ENCODE assay signal across 1 cellular context in the genomic region with DNA sequence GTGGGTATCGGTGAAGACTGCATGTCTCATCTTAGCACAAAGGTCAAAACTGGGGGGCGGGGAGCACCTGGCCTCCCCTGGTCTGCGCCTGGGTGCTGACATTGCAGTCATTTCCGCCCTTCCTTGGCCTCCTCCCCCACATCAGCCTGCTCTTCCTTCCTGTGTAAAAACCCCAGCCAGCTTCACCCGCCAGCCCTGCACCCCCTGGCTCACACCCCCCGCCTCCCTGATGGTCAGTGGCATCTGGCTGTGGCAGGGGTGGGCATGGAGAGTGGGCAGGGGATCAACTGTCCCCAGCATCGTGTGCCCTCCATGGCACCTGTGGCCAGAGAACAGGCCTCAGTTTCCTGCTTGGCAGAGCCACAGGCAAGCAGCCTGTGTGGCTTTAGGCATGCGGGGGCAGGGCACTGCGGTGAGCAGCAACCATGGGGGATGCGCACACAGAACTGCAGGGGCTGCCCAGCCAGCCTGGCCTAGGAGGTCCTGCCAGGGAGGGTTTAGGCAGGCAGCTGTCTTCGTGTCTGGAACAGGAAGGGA.
A peak's percentile ranks its signal among the peaks of the same experiment; 100 is the strongest.
TF ChIP-seq lines count a peak whose summit lies in the region.

No MANE protein-coding gene starts in this region.

TF ChIP-seq in GM12878, 131 proteins besides CTCF, POLR2A, EP300 and RAD21 (continued from another document and continues in another):
- TF ChIP-seq, protein P1, sequence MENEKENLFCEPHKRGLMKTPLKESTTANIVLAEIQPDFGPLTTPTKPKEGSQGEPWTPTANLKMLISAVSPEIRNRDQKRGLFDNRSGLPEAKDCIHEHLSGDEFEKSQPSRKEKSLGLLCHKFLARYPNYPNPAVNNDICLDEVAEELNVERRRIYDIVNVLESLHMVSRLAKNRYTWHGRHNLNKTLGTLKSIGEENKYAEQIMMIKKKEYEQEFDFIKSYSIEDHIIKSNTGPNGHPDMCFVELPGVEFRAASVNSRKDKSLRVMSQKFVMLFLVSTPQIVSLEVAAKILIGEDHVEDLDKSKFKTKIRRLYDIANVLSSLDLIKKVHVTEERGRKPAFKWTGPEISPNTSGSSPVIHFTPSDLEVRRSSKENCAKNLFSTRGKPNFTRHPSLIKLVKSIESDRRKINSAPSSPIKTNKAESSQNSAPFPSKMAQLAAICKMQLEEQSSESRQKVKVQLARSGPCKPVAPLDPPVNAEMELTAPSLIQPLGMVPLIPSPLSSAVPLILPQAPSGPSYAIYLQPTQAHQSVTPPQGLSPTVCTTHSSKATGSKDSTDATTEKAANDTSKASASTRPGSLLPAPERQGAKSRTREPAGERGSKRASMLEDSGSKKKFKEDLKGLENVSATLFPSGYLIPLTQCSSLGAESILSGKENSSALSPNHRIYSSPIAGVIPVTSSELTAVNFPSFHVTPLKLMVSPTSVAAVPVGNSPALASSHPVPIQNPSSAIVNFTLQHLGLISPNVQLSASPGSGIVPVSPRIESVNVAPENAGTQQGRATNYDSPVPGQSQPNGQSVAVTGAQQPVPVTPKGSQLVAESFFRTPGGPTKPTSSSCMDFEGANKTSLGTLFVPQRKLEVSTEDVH (IDR thresholded peaks at IDR 0.05; ENCODE audit: low read depth, partially characterized antibody), result no peak
- TF ChIP-seq SPI1 (IDR thresholded peaks at IDR 0.05; ENCODE audit: borderline replicate concordance, insufficient read depth, low read depth, low read length) (peak; percentile 27; the same call in 1 of the 2 replicates), SRF (IDR thresholded peaks at IDR 0.05; ENCODE audit: low read depth in 2 of 2, low read length in 2 of 2) (0 out of 4 replicates have a peak, but pooled peaks of 1 of the 2 experiments have one; percentile 17), MTA3 (IDR thresholded peaks at IDR 0.05; ENCODE audit: borderline replicate concordance, low read length) (0 out of 2 replicates have a peak, but pooled peaks have one; percentile 34), ETV6 (conservative IDR thresholded peaks at IDR 0.05 in 1 of 2, IDR thresholded peaks at IDR 0.05 in 1 of 2; ENCODE audit: borderline replicate concordance in 1 of 2, low read depth in 1 of 2) (peak in 1 of 2 experiments; percentile 98; a peak in 2 of 4 replicates), NFIC (IDR thresholded peaks at IDR 0.05; ENCODE audit: low read depth, low read length) (peak; percentile 79), TARDBP (IDR thresholded peaks at IDR 0.05; ENCODE audit: borderline replicate concordance) (peak; percentile 66; the same call in 1 of the 2 replicates), TAF1 (IDR thresholded peaks at IDR 0.05; ENCODE audit: borderline replicate concordance, low read depth, low read length) (peak; percentile 32; the same call in 1 of the 2 replicates), CEBPB (IDR thresholded peaks at IDR 0.05; ENCODE audit: borderline replicate concordance in 1 of 2, low read depth in 2 of 2, low read length in 2 of 2) (no peak), LARP7 (IDR thresholded peaks at IDR 0.05) (no peak), WRNIP1 (IDR thresholded peaks at IDR 0.05; ENCODE audit: borderline replicate concordance, low read depth, low read length) (no peak), CBX3 (IDR thresholded peaks at IDR 0.05; ENCODE audit: borderline replicate concordance, low read depth) (no peak), POU2F2 (IDR thresholded peaks at IDR 0.05; ENCODE audit: borderline replicate concordance, low read depth, low read length) (no peak), CREB1 (IDR thresholded peaks at IDR 0.05; ENCODE audit: low read depth) (peak; percentile 78), SUPT20H (IDR thresholded peaks at IDR 0.05; ENCODE audit: borderline replicate concordance, control insufficient read depth, low read depth, low read length) (no peak), STAT3 (IDR thresholded peaks at IDR 0.05; ENCODE audit: low read depth, low read length) (no peak), POLR2AphosphoS5 (IDR thresholded peaks at IDR 0.05; ENCODE audit: low read length) (peak; percentile 39; the same call in 1 of the 2 replicates), RCOR1 (conservative IDR thresholded peaks at IDR 0.05; ENCODE audit: low read depth, low read length) (no peak), CREM (IDR thresholded peaks at IDR 0.05; ENCODE audit: low read depth) (peak; percentile 82)
- TF ChIP-seq, protein P2, sequence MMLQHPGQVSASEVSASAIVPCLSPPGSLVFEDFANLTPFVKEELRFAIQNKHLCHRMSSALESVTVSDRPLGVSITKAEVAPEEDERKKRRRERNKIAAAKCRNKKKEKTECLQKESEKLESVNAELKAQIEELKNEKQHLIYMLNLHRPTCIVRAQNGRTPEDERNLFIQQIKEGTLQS (IDR thresholded peaks at IDR 0.05; ENCODE audit: borderline replicate concordance, extremely low read depth, low read depth, low read length), result no peak
- TF ChIP-seq, protein P3, sequence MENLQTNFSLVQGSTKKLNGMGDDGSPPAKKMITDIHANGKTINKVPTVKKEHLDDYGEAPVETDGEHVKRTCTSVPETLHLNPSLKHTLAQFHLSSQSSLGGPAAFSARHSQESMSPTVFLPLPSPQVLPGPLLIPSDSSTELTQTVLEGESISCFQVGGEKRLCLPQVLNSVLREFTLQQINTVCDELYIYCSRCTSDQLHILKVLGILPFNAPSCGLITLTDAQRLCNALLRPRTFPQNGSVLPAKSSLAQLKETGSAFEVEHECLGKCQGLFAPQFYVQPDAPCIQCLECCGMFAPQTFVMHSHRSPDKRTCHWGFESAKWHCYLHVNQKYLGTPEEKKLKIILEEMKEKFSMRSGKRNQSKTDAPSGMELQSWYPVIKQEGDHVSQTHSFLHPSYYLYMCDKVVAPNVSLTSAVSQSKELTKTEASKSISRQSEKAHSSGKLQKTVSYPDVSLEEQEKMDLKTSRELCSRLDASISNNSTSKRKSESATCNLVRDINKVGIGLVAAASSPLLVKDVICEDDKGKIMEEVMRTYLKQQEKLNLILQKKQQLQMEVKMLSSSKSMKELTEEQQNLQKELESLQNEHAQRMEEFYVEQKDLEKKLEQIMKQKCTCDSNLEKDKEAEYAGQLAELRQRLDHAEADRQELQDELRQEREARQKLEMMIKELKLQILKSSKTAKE (IDR thresholded peaks at IDR 0.05; ENCODE audit: low read depth, poor library complexity, severe bottlenecking), result no peak
- TF ChIP-seq, protein P4, sequence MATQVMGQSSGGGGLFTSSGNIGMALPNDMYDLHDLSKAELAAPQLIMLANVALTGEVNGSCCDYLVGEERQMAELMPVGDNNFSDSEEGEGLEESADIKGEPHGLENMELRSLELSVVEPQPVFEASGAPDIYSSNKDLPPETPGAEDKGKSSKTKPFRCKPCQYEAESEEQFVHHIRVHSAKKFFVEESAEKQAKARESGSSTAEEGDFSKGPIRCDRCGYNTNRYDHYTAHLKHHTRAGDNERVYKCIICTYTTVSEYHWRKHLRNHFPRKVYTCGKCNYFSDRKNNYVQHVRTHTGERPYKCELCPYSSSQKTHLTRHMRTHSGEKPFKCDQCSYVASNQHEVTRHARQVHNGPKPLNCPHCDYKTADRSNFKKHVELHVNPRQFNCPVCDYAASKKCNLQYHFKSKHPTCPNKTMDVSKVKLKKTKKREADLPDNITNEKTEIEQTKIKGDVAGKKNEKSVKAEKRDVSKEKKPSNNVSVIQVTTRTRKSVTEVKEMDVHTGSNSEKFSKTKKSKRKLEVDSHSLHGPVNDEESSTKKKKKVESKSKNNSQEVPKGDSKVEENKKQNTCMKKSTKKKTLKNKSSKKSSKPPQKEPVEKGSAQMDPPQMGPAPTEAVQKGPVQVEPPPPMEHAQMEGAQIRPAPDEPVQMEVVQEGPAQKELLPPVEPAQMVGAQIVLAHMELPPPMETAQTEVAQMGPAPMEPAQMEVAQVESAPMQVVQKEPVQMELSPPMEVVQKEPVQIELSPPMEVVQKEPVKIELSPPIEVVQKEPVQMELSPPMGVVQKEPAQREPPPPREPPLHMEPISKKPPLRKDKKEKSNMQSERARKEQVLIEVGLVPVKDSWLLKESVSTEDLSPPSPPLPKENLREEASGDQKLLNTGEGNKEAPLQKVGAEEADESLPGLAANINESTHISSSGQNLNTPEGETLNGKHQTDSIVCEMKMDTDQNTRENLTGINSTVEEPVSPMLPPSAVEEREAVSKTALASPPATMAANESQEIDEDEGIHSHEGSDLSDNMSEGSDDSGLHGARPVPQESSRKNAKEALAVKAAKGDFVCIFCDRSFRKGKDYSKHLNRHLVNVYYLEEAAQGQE (IDR thresholded peaks at IDR 0.05; ENCODE audit: low read depth, low read length), result no peak
- TF ChIP-seq, protein P5, sequence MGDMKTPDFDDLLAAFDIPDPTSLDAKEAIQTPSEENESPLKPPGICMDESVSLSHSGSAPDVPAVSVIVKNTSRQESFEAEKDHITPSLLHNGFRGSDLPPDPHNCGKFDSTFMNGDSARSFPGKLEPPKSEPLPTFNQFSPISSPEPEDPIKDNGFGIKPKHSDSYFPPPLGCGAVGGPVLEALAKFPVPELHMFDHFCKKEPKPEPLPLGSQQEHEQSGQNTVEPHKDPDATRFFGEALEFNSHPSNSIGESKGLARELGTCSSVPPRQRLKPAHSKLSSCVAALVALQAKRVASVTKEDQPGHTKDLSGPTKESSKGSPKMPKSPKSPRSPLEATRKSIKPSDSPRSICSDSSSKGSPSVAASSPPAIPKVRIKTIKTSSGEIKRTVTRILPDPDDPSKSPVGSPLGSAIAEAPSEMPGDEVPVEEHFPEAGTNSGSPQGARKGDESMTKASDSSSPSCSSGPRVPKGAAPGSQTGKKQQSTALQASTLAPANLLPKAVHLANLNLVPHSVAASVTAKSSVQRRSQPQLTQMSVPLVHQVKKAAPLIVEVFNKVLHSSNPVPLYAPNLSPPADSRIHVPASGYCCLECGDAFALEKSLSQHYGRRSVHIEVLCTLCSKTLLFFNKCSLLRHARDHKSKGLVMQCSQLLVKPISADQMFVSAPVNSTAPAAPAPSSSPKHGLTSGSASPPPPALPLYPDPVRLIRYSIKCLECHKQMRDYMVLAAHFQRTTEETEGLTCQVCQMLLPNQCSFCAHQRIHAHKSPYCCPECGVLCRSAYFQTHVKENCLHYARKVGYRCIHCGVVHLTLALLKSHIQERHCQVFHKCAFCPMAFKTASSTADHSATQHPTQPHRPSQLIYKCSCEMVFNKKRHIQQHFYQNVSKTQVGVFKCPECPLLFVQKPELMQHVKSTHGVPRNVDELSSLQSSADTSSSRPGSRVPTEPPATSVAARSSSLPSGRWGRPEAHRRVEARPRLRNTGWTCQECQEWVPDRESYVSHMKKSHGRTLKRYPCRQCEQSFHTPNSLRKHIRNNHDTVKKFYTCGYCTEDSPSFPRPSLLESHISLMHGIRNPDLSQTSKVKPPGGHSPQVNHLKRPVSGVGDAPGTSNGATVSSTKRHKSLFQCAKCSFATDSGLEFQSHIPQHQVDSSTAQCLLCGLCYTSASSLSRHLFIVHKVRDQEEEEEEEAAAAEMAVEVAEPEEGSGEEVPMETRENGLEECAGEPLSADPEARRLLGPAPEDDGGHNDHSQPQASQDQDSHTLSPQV (IDR thresholded peaks at IDR 0.05), result peak; percentile 61; the same call in 1 of the 2 replicates
- TF ChIP-seq, protein P6, sequence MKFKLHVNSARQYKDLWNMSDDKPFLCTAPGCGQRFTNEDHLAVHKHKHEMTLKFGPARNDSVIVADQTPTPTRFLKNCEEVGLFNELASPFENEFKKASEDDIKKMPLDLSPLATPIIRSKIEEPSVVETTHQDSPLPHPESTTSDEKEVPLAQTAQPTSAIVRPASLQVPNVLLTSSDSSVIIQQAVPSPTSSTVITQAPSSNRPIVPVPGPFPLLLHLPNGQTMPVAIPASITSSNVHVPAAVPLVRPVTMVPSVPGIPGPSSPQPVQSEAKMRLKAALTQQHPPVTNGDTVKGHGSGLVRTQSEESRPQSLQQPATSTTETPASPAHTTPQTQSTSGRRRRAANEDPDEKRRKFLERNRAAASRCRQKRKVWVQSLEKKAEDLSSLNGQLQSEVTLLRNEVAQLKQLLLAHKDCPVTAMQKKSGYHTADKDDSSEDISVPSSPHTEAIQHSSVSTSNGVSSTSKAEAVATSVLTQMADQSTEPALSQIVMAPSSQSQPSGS (IDR thresholded peaks at IDR 0.05; ENCODE audit: low read length), result no peak
- TF ChIP-seq, protein P7, sequence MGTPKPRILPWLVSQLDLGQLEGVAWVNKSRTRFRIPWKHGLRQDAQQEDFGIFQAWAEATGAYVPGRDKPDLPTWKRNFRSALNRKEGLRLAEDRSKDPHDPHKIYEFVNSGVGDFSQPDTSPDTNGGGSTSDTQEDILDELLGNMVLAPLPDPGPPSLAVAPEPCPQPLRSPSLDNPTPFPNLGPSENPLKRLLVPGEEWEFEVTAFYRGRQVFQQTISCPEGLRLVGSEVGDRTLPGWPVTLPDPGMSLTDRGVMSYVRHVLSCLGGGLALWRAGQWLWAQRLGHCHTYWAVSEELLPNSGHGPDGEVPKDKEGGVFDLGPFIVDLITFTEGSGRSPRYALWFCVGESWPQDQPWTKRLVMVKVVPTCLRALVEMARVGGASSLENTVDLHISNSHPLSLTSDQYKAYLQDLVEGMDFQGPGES (IDR thresholded peaks at IDR 0.05), result no peak
- TF ChIP-seq, protein P8, sequence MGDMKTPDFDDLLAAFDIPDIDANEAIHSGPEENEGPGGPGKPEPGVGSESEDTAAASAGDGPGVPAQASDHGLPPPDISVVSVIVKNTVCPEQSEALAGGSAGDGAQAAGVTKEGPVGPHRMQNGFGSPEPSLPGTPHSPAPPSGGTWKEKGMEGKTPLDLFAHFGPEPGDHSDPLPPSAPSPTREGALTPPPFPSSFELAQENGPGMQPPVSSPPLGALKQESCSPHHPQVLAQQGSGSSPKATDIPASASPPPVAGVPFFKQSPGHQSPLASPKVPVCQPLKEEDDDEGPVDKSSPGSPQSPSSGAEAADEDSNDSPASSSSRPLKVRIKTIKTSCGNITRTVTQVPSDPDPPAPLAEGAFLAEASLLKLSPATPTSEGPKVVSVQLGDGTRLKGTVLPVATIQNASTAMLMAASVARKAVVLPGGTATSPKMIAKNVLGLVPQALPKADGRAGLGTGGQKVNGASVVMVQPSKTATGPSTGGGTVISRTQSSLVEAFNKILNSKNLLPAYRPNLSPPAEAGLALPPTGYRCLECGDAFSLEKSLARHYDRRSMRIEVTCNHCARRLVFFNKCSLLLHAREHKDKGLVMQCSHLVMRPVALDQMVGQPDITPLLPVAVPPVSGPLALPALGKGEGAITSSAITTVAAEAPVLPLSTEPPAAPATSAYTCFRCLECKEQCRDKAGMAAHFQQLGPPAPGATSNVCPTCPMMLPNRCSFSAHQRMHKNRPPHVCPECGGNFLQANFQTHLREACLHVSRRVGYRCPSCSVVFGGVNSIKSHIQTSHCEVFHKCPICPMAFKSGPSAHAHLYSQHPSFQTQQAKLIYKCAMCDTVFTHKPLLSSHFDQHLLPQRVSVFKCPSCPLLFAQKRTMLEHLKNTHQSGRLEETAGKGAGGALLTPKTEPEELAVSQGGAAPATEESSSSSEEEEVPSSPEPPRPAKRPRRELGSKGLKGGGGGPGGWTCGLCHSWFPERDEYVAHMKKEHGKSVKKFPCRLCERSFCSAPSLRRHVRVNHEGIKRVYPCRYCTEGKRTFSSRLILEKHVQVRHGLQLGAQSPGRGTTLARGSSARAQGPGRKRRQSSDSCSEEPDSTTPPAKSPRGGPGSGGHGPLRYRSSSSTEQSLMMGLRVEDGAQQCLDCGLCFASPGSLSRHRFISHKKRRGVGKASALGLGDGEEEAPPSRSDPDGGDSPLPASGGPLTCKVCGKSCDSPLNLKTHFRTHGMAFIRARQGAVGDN (IDR thresholded peaks at IDR 0.05), result peak; percentile 87
- TF ChIP-seq, protein P9, sequence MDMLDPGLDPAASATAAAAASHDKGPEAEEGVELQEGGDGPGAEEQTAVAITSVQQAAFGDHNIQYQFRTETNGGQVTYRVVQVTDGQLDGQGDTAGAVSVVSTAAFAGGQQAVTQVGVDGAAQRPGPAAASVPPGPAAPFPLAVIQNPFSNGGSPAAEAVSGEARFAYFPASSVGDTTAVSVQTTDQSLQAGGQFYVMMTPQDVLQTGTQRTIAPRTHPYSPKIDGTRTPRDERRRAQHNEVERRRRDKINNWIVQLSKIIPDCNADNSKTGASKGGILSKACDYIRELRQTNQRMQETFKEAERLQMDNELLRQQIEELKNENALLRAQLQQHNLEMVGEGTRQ (IDR thresholded peaks at IDR 0.05; ENCODE audit: borderline replicate concordance, low read depth, low read length), result no peak
